ENCODE assay signal across 1 cellular context in genomic region chr3:3333571-3333970, GRCh38.
TF ChIP-seq lines count a peak whose summit lies in the region.

No MANE protein-coding gene starts in this region.

TF ChIP-seq in HepG2, 621 proteins besides CTCF, POLR2A, EP300 and RAD21:
- TF ChIP-seq, protein P1, sequence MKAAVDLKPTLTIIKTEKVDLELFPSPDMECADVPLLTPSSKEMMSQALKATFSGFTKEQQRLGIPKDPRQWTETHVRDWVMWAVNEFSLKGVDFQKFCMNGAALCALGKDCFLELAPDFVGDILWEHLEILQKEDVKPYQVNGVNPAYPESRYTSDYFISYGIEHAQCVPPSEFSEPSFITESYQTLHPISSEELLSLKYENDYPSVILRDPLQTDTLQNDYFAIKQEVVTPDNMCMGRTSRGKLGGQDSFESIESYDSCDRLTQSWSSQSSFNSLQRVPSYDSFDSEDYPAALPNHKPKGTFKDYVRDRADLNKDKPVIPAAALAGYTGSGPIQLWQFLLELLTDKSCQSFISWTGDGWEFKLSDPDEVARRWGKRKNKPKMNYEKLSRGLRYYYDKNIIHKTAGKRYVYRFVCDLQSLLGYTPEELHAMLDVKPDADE (CRISPR knock-in tag; IDR thresholded peaks at IDR 0.05) = no peak
- TF ChIP-seq CREB1 (IDR thresholded peaks at IDR 0.05) = 0 out of 2 replicates have a peak, but pooled peaks have one; percentile 17
- no peak for TF ChIP-seq CREB1 (CRISPR knock-in tag; IDR thresholded peaks at IDR 0.05)
- no peak for TF ChIP-seq DMAP1 (CRISPR knock-in tag; IDR thresholded peaks at IDR 0.05)
- TF ChIP-seq, protein P2, sequence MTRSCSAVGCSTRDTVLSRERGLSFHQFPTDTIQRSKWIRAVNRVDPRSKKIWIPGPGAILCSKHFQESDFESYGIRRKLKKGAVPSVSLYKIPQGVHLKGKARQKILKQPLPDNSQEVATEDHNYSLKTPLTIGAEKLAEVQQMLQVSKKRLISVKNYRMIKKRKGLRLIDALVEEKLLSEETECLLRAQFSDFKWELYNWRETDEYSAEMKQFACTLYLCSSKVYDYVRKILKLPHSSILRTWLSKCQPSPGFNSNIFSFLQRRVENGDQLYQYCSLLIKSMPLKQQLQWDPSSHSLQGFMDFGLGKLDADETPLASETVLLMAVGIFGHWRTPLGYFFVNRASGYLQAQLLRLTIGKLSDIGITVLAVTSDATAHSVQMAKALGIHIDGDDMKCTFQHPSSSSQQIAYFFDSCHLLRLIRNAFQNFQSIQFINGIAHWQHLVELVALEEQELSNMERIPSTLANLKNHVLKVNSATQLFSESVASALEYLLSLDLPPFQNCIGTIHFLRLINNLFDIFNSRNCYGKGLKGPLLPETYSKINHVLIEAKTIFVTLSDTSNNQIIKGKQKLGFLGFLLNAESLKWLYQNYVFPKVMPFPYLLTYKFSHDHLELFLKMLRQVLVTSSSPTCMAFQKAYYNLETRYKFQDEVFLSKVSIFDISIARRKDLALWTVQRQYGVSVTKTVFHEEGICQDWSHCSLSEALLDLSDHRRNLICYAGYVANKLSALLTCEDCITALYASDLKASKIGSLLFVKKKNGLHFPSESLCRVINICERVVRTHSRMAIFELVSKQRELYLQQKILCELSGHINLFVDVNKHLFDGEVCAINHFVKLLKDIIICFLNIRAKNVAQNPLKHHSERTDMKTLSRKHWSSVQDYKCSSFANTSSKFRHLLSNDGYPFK (CRISPR knock-in tag; IDR thresholded peaks at IDR 0.05; ENCODE audit: borderline replicate concordance) = no peak
- TF ChIP-seq SMAD9 (CRISPR knock-in tag; IDR thresholded peaks at IDR 0.05) = no peak
- no peak for TF ChIP-seq ZNF704 (CRISPR knock-in tag; IDR thresholded peaks at IDR 0.05; ENCODE audit: borderline replicate concordance)
- no peak for TF ChIP-seq ZNF598 (CRISPR knock-in tag; IDR thresholded peaks at IDR 0.05; ENCODE audit: borderline replicate concordance)
- TF ChIP-seq, protein P3, sequence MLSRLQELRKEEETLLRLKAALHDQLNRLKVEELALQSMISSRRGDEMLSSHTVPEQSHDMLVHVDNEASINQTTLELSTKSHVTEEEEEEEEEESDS (CRISPR knock-in tag; IDR thresholded peaks at IDR 0.05; ENCODE audit: borderline replicate concordance) = no peak
